Comparison of ENCODE assay signal across 26 cellular contexts in the genomic region with DNA sequence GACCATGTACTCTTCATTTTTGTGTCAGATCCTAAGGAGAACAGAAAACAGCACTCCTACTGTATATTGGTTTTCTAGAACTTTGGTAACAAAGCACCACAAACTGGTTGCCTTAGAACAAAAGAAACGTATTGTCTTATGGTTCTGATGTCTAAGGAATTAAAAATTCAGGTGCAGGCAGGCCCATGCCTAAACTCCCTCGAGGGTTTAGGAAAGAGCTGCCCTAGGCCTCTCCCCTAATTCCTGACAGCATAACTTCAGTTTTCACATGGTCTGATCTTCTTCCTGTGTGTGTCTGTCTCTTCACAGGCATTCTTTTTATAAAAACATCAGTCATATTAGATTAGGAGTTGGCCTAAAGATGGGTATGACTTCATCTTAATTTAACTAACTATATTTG.
"Had no signal": no experiment of that assay in that cellular context is flagged by ENCODE, and none has a peak within 500 bp of the region (broad histone marks: within the 10 kb centered on the region; RNA-seq: fewer than 3 reads in every experiment).

No MANE protein-coding gene starts in this region.

- ATAC-seq: activated CD4-positive, alpha-beta T cell treated with anti-CD3 and anti-CD28 coated beads for 36 hours; activated CD8-positive, alpha-beta memory T cell treated with anti-CD3 and anti-CD28 coated beads, Interleukin-2, amount 10 ng/mL, durations not matched to agents 7 days and 5 days; activated CD8-positive, alpha-beta T cell treated with anti-CD3 and anti-CD28 coated beads, Interleukin-2, amount 10 ng/mL, durations not matched to agents 7 days and 5 days; activated naive CD8-positive, alpha-beta T cell treated with anti-CD3 and anti-CD28 coated beads, Interleukin-2, amount 50 U/mL, for 24 hours; body of pancreas had no signal

- H3K9me3 ChIP-seq: adrenal gland, body of pancreas, colonic mucosa, esophagus squamous epithelium had no signal

- H3K4me3 ChIP-seq: adrenal gland, body of pancreas, cardiac muscle cell, colonic mucosa, esophagus squamous epithelium had no signal

- DNase-seq: activated CD4-positive, alpha-beta memory T cell treated with anti-CD3 and anti-CD28 coated beads for 36 hours; activated CD4-positive, alpha-beta T cell treated with anti-CD3 and anti-CD28 coated beads for 36 hours; activated CD4-positive, alpha-beta T cell treated with anti-CD3 and anti-CD28 coated beads, Interleukin-2, amount 10 ng/mL, durations not matched to agents 24 days and 14 days; activated CD4-positive, CD25-positive, alpha-beta regulatory T cell; activated CD4-positive, CD25-positive, alpha-beta regulatory T cell treated with anti-CD3 and anti-CD28 coated beads, Interleukin-2, amount 50 U/mL, for 72 hours; activated CD8-positive, alpha-beta memory T cell treated with anti-CD3 and anti-CD28 coated beads, Interleukin-2, amount 10 ng/mL, durations not matched to agents 7 days and 5 days; activated CD8-positive, alpha-beta memory T cell treated with anti-CD3 and anti-CD28 coated beads, Interleukin-2, amount 50 U/mL, for 4 hours; activated CD8-positive, alpha-beta T cell treated with anti-CD3 and anti-CD28 coated beads, Interleukin-2, amount 10 ng/mL, durations not matched to agents 7 days and 5 days; activated effector memory CD4-positive, alpha-beta T cell treated with anti-CD3 and anti-CD28 coated beads, Interleukin-2, amount 50 U/mL, for 16 hours; activated naive CD4-positive, alpha-beta T cell treated with anti-CD3 and anti-CD28 coated beads for 36 hours; activated naive CD8-positive, alpha-beta T cell treated with anti-CD3 and anti-CD28 coated beads for 36 hours; activated naive CD8-positive, alpha-beta T cell treated with anti-CD3 and anti-CD28 coated beads, Interleukin-2, amount 50 U/mL, for 24 hours; activated T-cell treated with anti-CD3 and anti-CD28 coated beads, Interleukin-2, amount 50 U/mL, for 1 hour; activated T-cell treated with anti-CD3 and anti-CD28 coated beads, Interleukin-2, amount 50 U/mL, for 48 hours; adrenal gland; amygdala; aorta; body of pancreas; central memory CD4-positive, alpha-beta T cell; colonic mucosa; effector memory CD4-positive, alpha-beta T cell; endodermal cell; esophagus squamous epithelium; head of caudate nucleus; T-helper 2 cell had no signal

- H3K4me1 ChIP-seq: adrenal gland, body of pancreas, colonic mucosa, esophagus squamous epithelium had no signal

- H3K27me3 ChIP-seq: adrenal gland, body of pancreas, cardiac muscle cell, colonic mucosa, esophagus squamous epithelium had no signal

- H3K36me3 ChIP-seq: adrenal gland, cardiac muscle cell, colonic mucosa, esophagus squamous epithelium had no signal

- H3K27ac ChIP-seq: adrenal gland, body of pancreas, cardiac muscle cell, colonic mucosa, esophagus squamous epithelium had no signal
